1 cellular context compared by ENCODE assay signal in genomic region chr11:9228086-9228485, GRCh38.
TF ChIP-seq lines count a peak whose summit lies in the region.

No MANE protein-coding gene starts in this region.

TF ChIP-seq in GM23338, 12 proteins besides CTCF, POLR2A, EP300 and RAD21 (continued from another document):
- no peak for TF ChIP-seq ZNF462 (CRISPR knock-in tag; IDR thresholded peaks at IDR 0.05)
- TF ChIP-seq CREB1 (CRISPR knock-in tag; IDR thresholded peaks at IDR 0.05; ENCODE audit: low read depth): no peak
- no peak for TF ChIP-seq EZH2 (IDR thresholded peaks at IDR 0.05; ENCODE audit: low read depth, unreplicated experiment)
- TF ChIP-seq, protein P1, sequence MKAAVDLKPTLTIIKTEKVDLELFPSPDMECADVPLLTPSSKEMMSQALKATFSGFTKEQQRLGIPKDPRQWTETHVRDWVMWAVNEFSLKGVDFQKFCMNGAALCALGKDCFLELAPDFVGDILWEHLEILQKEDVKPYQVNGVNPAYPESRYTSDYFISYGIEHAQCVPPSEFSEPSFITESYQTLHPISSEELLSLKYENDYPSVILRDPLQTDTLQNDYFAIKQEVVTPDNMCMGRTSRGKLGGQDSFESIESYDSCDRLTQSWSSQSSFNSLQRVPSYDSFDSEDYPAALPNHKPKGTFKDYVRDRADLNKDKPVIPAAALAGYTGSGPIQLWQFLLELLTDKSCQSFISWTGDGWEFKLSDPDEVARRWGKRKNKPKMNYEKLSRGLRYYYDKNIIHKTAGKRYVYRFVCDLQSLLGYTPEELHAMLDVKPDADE (IDR thresholded peaks at IDR 0.05): no peak
- TF ChIP-seq EZH2phosphoT487 (IDR thresholded peaks at IDR 0.05; ENCODE audit: unreplicated experiment): no peak
- TF ChIP-seq ZNF114 (CRISPR knock-in tag; IDR thresholded peaks at IDR 0.05): no peak
